ENCODE assay signal across 1 cellular context in the genomic region with DNA sequence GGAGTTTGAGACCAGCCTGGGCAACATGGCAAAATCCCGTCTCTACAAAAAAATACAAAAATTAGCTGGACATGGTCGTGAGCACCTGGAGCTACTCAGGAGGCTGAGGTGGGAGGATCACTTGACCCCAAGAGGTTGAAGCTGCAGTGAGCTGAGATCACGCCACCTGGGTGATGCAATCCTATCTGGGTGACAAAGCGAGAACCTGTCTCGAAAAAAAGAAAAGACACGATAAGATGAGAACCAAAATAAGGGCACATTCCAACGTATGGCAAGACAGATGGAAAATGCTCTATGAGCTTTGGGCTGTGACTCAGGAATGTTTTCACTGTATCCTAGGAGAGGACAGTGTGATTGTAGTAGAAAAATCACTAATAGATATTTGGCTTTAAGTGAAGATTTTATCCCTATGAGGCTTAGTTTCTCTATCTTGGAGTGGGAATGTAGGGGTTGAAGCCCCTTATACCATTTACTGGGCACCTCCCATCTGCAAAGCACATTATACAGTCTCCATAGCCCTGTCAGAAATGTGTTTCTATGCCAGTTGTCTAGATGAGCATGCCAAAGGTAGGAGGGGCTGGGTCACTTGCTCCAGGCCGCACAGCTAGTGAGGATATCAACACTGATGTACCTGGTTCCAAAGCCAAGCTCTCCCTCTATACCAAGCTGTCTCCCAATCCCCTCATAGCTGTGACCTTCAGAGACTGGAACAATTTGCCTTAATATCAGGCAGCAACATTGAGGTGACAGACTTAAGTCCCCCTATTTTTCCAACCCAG.
TF ChIP-seq lines count a peak whose summit lies in the region.

No MANE protein-coding gene starts in this region.

TF ChIP-seq in K562, 482 proteins besides CTCF, POLR2A, EP300 and RAD21:
- TF ChIP-seq ATF3 (IDR thresholded peaks at IDR 0.05) (peak; percentile 68), ATF3 (CRISPR knock-in tag; conservative IDR thresholded peaks at IDR 0.05) (no peak), CAMTA2 (CRISPR knock-in tag; conservative IDR thresholded peaks at IDR 0.05) (no peak), ZNF75A (CRISPR knock-in tag; IDR thresholded peaks at IDR 0.05) (no peak), ID3 (CRISPR knock-in tag; IDR thresholded peaks at IDR 0.05) (no peak), ID3 (tag; IDR thresholded peaks at IDR 0.05) (no peak), CTBP1 (IDR thresholded peaks at IDR 0.05; ENCODE audit: borderline replicate concordance) (no peak), ZNF253 (CRISPR knock-in tag; conservative IDR thresholded peaks at IDR 0.05) (no peak), CEBPG (CRISPR knock-in tag; IDR thresholded peaks at IDR 0.05) (no peak), CEBPG (tag; conservative IDR thresholded peaks at IDR 0.05 in 1 of 2, IDR thresholded peaks at IDR 0.05 in 1 of 2) (peak; percentile 14 to 38; a peak in 1 of 4 replicates), TCF7L2 (IDR thresholded peaks at IDR 0.05; ENCODE audit: low read depth, low read length) (no peak), SETDB1 (IDR thresholded peaks at IDR 0.05; ENCODE audit: low read length) (no peak)
- TF ChIP-seq, protein P1, sequence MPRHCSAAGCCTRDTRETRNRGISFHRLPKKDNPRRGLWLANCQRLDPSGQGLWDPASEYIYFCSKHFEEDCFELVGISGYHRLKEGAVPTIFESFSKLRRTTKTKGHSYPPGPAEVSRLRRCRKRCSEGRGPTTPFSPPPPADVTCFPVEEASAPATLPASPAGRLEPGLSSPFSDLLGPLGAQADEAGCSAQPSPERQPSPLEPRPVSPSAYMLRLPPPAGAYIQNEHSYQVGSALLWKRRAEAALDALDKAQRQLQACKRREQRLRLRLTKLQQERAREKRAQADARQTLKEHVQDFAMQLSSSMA (CRISPR knock-in tag; IDR thresholded peaks at IDR 0.05): no peak
